Comparison of ENCODE assay signal across 1 cellular context in genomic region chr2:171793691-171794678, GRCh38.
TF ChIP-seq lines count a peak whose summit lies in the region.

No MANE protein-coding gene starts in this region.

TF ChIP-seq in SK-N-SH, 30 proteins besides CTCF, POLR2A, EP300 and RAD21 (continued from another document):
- no peak for TF ChIP-seq USF1 (IDR thresholded peaks at IDR 0.05; ENCODE audit: borderline replicate concordance, low read depth)
